ENCODE assay signal across 1 cellular context in genomic region chr1:230632273-230632873, GRCh38.
TF ChIP-seq lines count a peak whose summit lies in the region.

No MANE protein-coding gene starts in this region.

TF ChIP-seq in HepG2, 621 proteins besides CTCF, POLR2A, EP300 and RAD21 (continued from another document and continues in another):
- TF ChIP-seq, protein P1, sequence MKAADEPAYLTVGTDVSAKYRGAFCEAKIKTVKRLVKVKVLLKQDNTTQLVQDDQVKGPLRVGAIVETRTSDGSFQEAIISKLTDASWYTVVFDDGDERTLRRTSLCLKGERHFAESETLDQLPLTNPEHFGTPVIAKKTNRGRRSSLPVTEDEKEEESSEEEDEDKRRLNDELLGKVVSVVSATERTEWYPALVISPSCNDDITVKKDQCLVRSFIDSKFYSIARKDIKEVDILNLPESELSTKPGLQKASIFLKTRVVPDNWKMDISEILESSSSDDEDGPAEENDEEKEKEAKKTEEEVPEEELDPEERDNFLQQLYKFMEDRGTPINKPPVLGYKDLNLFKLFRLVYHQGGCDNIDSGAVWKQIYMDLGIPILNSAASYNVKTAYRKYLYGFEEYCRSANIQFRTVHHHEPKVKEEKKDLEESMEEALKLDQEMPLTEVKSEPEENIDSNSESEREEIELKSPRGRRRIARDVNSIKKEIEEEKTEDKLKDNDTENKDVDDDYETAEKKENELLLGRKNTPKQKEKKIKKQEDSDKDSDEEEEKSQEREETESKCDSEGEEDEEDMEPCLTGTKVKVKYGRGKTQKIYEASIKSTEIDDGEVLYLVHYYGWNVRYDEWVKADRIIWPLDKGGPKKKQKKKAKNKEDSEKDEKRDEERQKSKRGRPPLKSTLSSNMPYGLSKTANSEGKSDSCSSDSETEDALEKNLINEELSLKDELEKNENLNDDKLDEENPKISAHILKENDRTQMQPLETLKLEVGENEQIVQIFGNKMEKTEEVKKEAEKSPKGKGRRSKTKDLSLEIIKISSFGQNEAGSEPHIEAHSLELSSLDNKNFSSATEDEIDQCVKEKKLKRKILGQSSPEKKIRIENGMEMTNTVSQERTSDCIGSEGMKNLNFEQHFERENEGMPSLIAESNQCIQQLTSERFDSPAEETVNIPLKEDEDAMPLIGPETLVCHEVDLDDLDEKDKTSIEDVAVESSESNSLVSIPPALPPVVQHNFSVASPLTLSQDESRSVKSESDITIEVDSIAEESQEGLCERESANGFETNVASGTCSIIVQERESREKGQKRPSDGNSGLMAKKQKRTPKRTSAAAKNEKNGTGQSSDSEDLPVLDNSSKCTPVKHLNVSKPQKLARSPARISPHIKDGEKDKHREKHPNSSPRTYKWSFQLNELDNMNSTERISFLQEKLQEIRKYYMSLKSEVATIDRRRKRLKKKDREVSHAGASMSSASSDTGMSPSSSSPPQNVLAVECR (CRISPR knock-in tag; IDR thresholded peaks at IDR 0.05; ENCODE audit: borderline replicate concordance) = peak; percentile 52; the same call in 1 of the 2 replicates
- no peak for TF ChIP-seq HMGA1 (CRISPR knock-in tag; conservative IDR thresholded peaks at IDR 0.05)
- TF ChIP-seq IRF2 (CRISPR knock-in tag; IDR thresholded peaks at IDR 0.05) = peak; percentile 47; the same call in 1 of the 2 replicates
- TF ChIP-seq, protein P2, sequence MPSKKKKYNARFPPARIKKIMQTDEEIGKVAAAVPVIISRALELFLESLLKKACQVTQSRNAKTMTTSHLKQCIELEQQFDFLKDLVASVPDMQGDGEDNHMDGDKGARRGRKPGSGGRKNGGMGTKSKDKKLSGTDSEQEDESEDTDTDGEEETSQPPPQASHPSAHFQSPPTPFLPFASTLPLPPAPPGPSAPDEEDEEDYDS (CRISPR knock-in tag; IDR thresholded peaks at IDR 0.05) = no peak
- TF ChIP-seq ZSCAN31 (CRISPR knock-in tag; IDR thresholded peaks at IDR 0.05; ENCODE audit: low read depth) = no peak
- TF ChIP-seq, protein P3, sequence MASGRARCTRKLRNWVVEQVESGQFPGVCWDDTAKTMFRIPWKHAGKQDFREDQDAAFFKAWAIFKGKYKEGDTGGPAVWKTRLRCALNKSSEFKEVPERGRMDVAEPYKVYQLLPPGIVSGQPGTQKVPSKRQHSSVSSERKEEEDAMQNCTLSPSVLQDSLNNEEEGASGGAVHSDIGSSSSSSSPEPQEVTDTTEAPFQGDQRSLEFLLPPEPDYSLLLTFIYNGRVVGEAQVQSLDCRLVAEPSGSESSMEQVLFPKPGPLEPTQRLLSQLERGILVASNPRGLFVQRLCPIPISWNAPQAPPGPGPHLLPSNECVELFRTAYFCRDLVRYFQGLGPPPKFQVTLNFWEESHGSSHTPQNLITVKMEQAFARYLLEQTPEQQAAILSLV (CRISPR knock-in tag; IDR thresholded peaks at IDR 0.05; ENCODE audit: borderline replicate concordance) = no peak
- TF ChIP-seq ZNF276 (CRISPR knock-in tag; IDR thresholded peaks at IDR 0.05; ENCODE audit: low read depth) = no peak
- TF ChIP-seq THAP11 (CRISPR knock-in tag; IDR thresholded peaks at IDR 0.05) = no peak; the same call in 1 of the 2 replicates
- no peak for TF ChIP-seq SOX6 (IDR thresholded peaks at IDR 0.05)
- TF ChIP-seq SOX6 (CRISPR knock-in tag; IDR thresholded peaks at IDR 0.05) = no peak; the same call in none of the 2 replicates
- TF ChIP-seq ZNF788 (CRISPR knock-in tag; IDR thresholded peaks at IDR 0.05; ENCODE audit: borderline replicate concordance) = no peak
- TF ChIP-seq ZNF362 (CRISPR knock-in tag; IDR thresholded peaks at IDR 0.05; ENCODE audit: borderline replicate concordance) = no peak
- peak; percentile 68; the same call in 1 of the 2 replicates for TF ChIP-seq ZNF12 (CRISPR knock-in tag; IDR thresholded peaks at IDR 0.05)
- no peak; the same call in 1 of the 2 replicates for TF ChIP-seq BRCA1 (CRISPR knock-in tag; IDR thresholded peaks at IDR 0.05)
- no peak for TF ChIP-seq MED13 (CRISPR knock-in tag; IDR thresholded peaks at IDR 0.05)
- no peak for TF ChIP-seq ADNP (CRISPR knock-in tag; IDR thresholded peaks at IDR 0.05)
- TF ChIP-seq YY1 (IDR thresholded peaks at IDR 0.05; ENCODE audit: insufficient read depth, insufficient replicate concordance, low read depth, low read length) = peak; percentile 27
- TF ChIP-seq MTF2 (CRISPR knock-in tag; IDR thresholded peaks at IDR 0.05; ENCODE audit: borderline replicate concordance) = no peak
- no peak for TF ChIP-seq HDAC2 (CRISPR knock-in tag; IDR thresholded peaks at IDR 0.05)
- no peak for TF ChIP-seq SPEN (CRISPR knock-in tag; IDR thresholded peaks at IDR 0.05; ENCODE audit: low read depth)
- TF ChIP-seq ZBTB20 (CRISPR knock-in tag; IDR thresholded peaks at IDR 0.05; ENCODE audit: borderline replicate concordance, low read depth) = no peak
- TF ChIP-seq ZNF564 (CRISPR knock-in tag; IDR thresholded peaks at IDR 0.05) = no peak
- no peak for TF ChIP-seq THYN1 (CRISPR knock-in tag; IDR thresholded peaks at IDR 0.05; ENCODE audit: borderline replicate concordance, low read depth)
- TF ChIP-seq TBP (CRISPR knock-in tag; IDR thresholded peaks at IDR 0.05) = no peak
- TF ChIP-seq, protein P4, sequence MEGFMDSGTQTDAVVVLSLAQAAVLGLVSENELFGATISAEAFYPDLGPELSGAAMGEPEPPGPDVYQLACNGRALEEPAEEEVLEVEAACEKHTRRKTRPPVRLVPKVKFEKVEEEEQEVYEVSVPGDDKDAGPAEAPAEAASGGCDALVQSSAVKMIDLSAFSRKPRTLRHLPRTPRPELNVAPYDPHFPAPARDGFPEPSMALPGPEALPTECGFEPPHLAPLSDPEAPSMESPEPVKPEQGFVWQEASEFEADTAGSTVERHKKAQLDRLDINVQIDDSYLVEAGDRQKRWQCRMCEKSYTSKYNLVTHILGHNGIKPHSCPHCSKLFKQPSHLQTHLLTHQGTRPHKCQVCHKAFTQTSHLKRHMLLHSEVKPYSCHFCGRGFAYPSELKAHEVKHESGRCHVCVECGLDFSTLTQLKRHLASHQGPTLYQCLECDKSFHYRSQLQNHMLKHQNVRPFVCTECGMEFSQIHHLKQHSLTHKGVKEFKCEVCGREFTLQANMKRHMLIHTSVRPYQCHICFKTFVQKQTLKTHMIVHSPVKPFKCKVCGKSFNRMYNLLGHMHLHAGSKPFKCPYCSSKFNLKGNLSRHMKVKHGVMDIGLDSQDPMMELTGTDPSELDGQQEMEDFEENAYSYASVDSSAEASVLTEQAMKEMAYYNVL (CRISPR knock-in tag; IDR thresholded peaks at IDR 0.05; ENCODE audit: borderline replicate concordance) = 0 out of 2 replicates have a peak, but pooled peaks have one; percentile 19
- TF ChIP-seq PHF5A (CRISPR knock-in tag; IDR thresholded peaks at IDR 0.05; ENCODE audit: low read depth, unreplicated experiment) = no peak
- TF ChIP-seq, protein P5, sequence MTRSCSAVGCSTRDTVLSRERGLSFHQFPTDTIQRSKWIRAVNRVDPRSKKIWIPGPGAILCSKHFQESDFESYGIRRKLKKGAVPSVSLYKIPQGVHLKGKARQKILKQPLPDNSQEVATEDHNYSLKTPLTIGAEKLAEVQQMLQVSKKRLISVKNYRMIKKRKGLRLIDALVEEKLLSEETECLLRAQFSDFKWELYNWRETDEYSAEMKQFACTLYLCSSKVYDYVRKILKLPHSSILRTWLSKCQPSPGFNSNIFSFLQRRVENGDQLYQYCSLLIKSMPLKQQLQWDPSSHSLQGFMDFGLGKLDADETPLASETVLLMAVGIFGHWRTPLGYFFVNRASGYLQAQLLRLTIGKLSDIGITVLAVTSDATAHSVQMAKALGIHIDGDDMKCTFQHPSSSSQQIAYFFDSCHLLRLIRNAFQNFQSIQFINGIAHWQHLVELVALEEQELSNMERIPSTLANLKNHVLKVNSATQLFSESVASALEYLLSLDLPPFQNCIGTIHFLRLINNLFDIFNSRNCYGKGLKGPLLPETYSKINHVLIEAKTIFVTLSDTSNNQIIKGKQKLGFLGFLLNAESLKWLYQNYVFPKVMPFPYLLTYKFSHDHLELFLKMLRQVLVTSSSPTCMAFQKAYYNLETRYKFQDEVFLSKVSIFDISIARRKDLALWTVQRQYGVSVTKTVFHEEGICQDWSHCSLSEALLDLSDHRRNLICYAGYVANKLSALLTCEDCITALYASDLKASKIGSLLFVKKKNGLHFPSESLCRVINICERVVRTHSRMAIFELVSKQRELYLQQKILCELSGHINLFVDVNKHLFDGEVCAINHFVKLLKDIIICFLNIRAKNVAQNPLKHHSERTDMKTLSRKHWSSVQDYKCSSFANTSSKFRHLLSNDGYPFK (CRISPR knock-in tag; IDR thresholded peaks at IDR 0.05; ENCODE audit: borderline replicate concordance) = no peak
- no peak for TF ChIP-seq RARA (CRISPR knock-in tag; IDR thresholded peaks at IDR 0.05)
- TF ChIP-seq, protein P6, sequence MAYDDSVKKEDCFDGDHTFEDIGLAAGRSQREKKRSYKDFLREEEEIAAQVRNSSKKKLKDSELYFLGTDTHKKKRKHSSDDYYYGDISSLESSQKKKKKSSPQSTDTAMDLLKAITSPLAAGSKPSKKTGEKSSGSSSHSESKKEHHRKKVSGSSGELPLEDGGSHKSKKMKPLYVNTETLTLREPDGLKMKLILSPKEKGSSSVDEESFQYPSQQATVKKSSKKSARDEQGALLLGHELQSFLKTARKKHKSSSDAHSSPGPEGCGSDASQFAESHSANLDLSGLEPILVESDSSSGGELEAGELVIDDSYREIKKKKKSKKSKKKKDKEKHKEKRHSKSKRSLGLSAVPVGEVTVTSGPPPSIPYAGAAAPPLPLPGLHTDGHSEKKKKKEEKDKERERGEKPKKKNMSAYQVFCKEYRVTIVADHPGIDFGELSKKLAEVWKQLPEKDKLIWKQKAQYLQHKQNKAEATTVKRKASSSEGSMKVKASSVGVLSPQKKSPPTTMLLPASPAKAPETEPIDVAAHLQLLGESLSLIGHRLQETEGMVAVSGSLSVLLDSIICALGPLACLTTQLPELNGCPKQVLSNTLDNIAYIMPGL (CRISPR knock-in tag; IDR thresholded peaks at IDR 0.05; ENCODE audit: borderline replicate concordance in 1 of 2, low read depth in 1 of 2) = peak in 1 of 2 experiments; percentile 68; a peak in 2 of 4 replicates
- no peak for TF ChIP-seq XRCC5 (optimal IDR thresholded peaks at IDR 0.05; ENCODE audit: low read length)
- no peak for TF ChIP-seq EEA1 (CRISPR knock-in tag; IDR thresholded peaks at IDR 0.05; ENCODE audit: borderline replicate concordance)
- no peak for TF ChIP-seq IKZF4 (CRISPR knock-in tag; IDR thresholded peaks at IDR 0.05; ENCODE audit: borderline replicate concordance, low read depth, not compliant biosample characterization)
- no peak for TF ChIP-seq ZNF513 (CRISPR knock-in tag; conservative IDR thresholded peaks at IDR 0.05)
- no peak for TF ChIP-seq ZNF468 (CRISPR knock-in tag; IDR thresholded peaks at IDR 0.05)
- no peak for TF ChIP-seq ZSCAN21 (CRISPR knock-in tag; IDR thresholded peaks at IDR 0.05; ENCODE audit: borderline replicate concordance)
- TF ChIP-seq CHD2 (IDR thresholded peaks at IDR 0.05; ENCODE audit: low read depth, low read length) = no peak
- TF ChIP-seq STAT5B (CRISPR knock-in tag; IDR thresholded peaks at IDR 0.05) = no peak
- no peak for TF ChIP-seq ATF4 (CRISPR knock-in tag; IDR thresholded peaks at IDR 0.05)
- TF ChIP-seq GABPA (IDR thresholded peaks at IDR 0.05; ENCODE audit: low read depth, low read length) = no peak
- TF ChIP-seq GABPA (CRISPR knock-in tag; IDR thresholded peaks at IDR 0.05; ENCODE audit: low read depth) = no peak
- TF ChIP-seq, protein P7, sequence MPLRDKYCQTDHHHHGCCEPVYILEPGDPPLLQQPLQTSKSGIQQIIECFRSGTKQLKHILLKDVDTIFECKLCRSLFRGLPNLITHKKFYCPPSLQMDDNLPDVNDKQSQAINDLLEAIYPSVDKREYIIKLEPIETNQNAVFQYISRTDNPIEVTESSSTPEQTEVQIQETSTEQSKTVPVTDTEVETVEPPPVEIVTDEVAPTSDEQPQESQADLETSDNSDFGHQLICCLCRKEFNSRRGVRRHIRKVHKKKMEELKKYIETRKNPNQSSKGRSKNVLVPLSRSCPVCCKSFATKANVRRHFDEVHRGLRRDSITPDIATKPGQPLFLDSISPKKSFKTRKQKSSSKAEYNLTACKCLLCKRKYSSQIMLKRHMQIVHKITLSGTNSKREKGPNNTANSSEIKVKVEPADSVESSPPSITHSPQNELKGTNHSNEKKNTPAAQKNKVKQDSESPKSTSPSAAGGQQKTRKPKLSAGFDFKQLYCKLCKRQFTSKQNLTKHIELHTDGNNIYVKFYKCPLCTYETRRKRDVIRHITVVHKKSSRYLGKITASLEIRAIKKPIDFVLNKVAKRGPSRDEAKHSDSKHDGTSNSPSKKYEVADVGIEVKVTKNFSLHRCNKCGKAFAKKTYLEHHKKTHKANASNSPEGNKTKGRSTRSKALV (CRISPR knock-in tag; IDR thresholded peaks at IDR 0.05) = 0 out of 2 replicates have a peak, but pooled peaks have one; percentile 50
- no peak for TF ChIP-seq HNRNPH1 (optimal IDR thresholded peaks at IDR 0.05; ENCODE audit: low read depth, low read length)
